Comparison of ENCODE assay signal across 8 cellular contexts in the genomic region with DNA sequence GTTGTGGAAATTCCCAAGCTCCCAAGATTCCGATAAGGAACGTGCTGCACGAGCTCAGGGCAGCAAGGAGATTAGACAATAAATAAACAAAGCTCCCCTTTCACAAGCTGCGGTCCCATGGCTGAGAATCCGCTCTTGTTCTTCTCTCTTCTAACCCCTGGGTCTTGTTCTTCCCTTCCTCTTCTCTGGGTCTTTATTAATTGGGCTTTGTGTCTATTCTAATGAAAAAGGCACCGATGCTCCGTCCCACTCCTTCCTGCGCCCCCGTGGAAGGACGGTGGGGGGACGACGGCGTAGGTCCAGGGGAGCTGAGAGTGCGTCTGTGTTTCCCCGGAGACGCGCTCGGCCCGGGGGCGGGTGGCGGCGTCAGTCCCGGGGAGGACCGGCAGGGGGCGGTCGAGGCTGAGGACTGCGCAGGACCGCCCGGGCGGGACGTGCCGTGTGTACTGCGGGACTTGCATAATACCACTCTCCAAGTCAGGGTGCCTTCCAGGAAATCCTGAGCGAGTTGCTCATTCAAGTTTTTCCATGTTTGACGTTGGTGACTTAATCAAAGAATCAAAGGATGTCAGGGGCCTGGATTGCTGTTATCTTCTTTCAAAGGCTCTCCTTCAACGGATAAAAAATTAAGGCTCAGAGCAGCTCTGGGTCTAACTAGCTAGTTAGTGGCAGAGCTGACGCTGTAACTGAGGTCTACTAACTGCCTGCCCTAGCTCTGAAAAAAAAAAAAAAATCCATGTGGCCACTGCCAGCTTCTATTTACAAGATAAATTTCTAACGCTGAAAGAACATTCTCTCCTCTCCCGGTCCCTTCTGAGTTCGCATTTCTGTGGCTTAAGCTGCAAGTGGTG.
DNase-seq lines count a peak whose midpoint lies in the region; ATAC-seq lines count a peak whose summit lies in the region.

No MANE protein-coding gene starts in this region.

- CTCF ChIA-PET in activated CD8-positive, alpha-beta T cell treated with anti-CD3 and anti-CD28 coated beads, Interleukin-2, amount 10 ng/mL, durations not matched to agents 7 days and 5 days (lab: Charles Lee), result interaction anchor here (0.7 to 4.3 kb wide), 46 partner anchors 8 to 474 kb away, joined by 3 to 71 read pairs (median 4); no protein-coding TSS in a partner anchor

- no peaks in the 10 kb centered on the region for H3K9me3 Mint-ChIP-seq in activated CD8-positive, alpha-beta T cell treated with anti-CD3 and anti-CD28 coated beads, Interleukin-2, amount 10 ng/mL, durations not matched to agents 7 days and 5 days (ENCODE audit: insufficient read depth)
- peaks cover 4% of the 10 kb centered on the region for H3K9me3 Mint-ChIP-seq in memory B cell

- no peak overlapping the region for H3K27ac Mint-ChIP-seq in activated CD8-positive, alpha-beta T cell treated with anti-CD3 and anti-CD28 coated beads, Interleukin-2, amount 10 ng/mL, durations not matched to agents 7 days and 5 days
- H3K27ac Mint-ChIP-seq in memory B cell, result no peak overlapping the region

- DNase-seq in ACHN, result peak; percentile 86
- peak; percentile 82 for DNase-seq in NCI-H510A treated with DMSO at 0.1 percent for 48 hours (lab: John Stamatoyannopoulos, UW)
- DNase-seq in activated CD8-positive, alpha-beta T cell treated with anti-CD3 and anti-CD28 coated beads, Interleukin-2, amount 10 ng/mL, durations not matched to agents 7 days and 5 days, result peak; percentile 85
- DNase-seq in effector CD8-positive, alpha-beta T cell (lab: John Stamatoyannopoulos, UW), result peak; percentile 41
- DNase-seq in memory B cell (ENCODE audit: low spot score in 2 of 2), result peak; percentile 45 to 72
- DNase-seq in stimulated activated CD4-positive, alpha-beta T cell treated with anti-CD3 and anti-CD28 coated beads, TNF-alpha, amount 100 ng/mL, for 4 hours (ENCODE audit: low read depth in 3 of 3), result peak; percentile 44 to 60 (median 58)

- H3K27me3 Mint-ChIP-seq in activated CD8-positive, alpha-beta T cell treated with anti-CD3 and anti-CD28 coated beads, Interleukin-2, amount 10 ng/mL, durations not matched to agents 7 days and 5 days (ENCODE audit: low read depth), result peaks cover 25% of the 10 kb centered on the region
- H3K27me3 Mint-ChIP-seq in memory B cell, result peaks cover 11% of the 10 kb centered on the region

- POLR2A ChIA-PET in activated CD8-positive, alpha-beta T cell treated with anti-CD3 and anti-CD28 coated beads, Interleukin-2, amount 10 ng/mL, durations not matched to agents 7 days and 5 days (lab: Charles Lee), result no interaction called here

- no peaks in the 10 kb centered on the region for H3K36me3 Mint-ChIP-seq in activated CD8-positive, alpha-beta T cell treated with anti-CD3 and anti-CD28 coated beads, Interleukin-2, amount 10 ng/mL, durations not matched to agents 7 days and 5 days (ENCODE audit: low read depth)
- no peaks in the 10 kb centered on the region for H3K36me3 Mint-ChIP-seq in memory B cell

- peak; percentile 94 for ATAC-seq in GM18519 (IDR thresholded peaks at IDR 0.05; ENCODE audit: low FRiP score, unreplicated experiment)
- peak; percentile 88 for ATAC-seq in HG03066 (IDR thresholded peaks at IDR 0.05; ENCODE audit: low read depth, unreplicated experiment)
- peak; percentile 100 for ATAC-seq in activated CD8-positive, alpha-beta T cell treated with anti-CD3 and anti-CD28 coated beads, Interleukin-2, amount 10 ng/mL, durations not matched to agents 7 days and 5 days
- peak; percentile 91 for ATAC-seq in memory B cell (ENCODE audit: low read depth)

- in situ Hi-C loops in ACHN (cut with HindIII; ENCODE audit: low pct_ligation_motif_present, low pct_unique_long_range_greater_than_20kb, low sequenced_read_pairs), result no loop called here

- H3K4me1 Mint-ChIP-seq in activated CD8-positive, alpha-beta T cell treated with anti-CD3 and anti-CD28 coated beads, Interleukin-2, amount 10 ng/mL, durations not matched to agents 7 days and 5 days (ENCODE audit: low read depth), result peaks cover 11% of the 10 kb centered on the region
- peaks cover 9% of the 10 kb centered on the region for H3K4me1 Mint-ChIP-seq in memory B cell

- H3K4me3 Mint-ChIP-seq in activated CD8-positive, alpha-beta T cell treated with anti-CD3 and anti-CD28 coated beads, Interleukin-2, amount 10 ng/mL, durations not matched to agents 7 days and 5 days, result peak overlapping the region; percentile 28
- no peak overlapping the region for H3K4me3 Mint-ChIP-seq in memory B cell

Comparison
In these comparisons a context has a peak if more than half of its experiments do, and no peak if none do; other contexts are left out.
1. Peak in every context shown above with its lines: DNase-seq and ATAC-seq.